Comparison of ENCODE assay signal across 1 cellular context in the genomic region with DNA sequence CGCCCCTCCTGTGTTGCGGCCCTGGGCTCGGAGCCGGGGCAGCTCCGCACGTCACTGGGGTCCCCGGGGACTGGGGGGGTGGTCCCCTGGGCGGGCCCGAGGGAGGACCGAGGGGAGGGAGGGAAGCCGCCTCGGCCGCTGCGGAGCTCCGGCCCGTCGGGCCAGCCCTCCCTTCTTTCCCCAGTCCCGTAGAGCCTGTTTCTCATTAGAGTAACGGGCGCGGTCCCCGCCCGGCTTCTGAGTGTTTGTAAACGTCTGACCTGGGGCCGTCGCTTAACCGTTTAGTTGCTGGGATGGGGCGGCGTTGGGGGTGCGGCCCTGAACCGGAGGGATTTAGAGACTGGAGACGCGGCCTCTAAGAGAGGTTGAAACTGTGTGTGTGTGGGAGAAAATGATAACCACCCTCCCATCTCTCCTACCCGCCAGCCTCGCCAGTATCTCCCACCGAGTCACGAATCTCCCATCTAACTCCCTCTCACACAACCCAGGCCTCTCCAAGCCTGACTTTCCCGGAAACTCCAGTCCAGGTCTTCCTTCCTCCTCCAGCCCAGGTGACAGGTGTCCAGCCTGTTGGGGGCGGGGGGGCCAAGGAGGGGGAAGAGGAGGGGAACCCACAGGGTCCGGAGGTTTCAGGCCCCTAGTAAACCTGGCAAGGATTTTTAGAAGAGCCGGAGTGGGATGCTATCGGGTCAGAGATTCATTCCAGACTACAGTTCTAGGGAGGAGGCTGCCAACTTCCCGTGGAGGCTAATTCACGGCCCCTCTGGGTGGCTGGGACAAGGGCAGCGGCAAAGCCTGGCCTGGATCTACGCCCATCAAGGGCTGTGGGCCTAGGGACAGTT.
TF ChIP-seq lines count a peak whose summit lies in the region.

No MANE protein-coding gene starts in this region.

TF ChIP-seq in HepG2, 621 proteins besides CTCF, POLR2A, EP300 and RAD21 (continued from another document and continues in another):
- TF ChIP-seq GATA4 (IDR thresholded peaks at IDR 0.05; ENCODE audit: borderline replicate concordance, low read depth): no peak
- TF ChIP-seq ISL2 (CRISPR knock-in tag; IDR thresholded peaks at IDR 0.05): 0 out of 2 replicates have a peak, but pooled peaks have one; percentile 28
- 0 out of 2 replicates have a peak, but pooled peaks have one; percentile 46 for TF ChIP-seq ZNF205 (CRISPR knock-in tag; IDR thresholded peaks at IDR 0.05)
- TF ChIP-seq, protein P1, sequence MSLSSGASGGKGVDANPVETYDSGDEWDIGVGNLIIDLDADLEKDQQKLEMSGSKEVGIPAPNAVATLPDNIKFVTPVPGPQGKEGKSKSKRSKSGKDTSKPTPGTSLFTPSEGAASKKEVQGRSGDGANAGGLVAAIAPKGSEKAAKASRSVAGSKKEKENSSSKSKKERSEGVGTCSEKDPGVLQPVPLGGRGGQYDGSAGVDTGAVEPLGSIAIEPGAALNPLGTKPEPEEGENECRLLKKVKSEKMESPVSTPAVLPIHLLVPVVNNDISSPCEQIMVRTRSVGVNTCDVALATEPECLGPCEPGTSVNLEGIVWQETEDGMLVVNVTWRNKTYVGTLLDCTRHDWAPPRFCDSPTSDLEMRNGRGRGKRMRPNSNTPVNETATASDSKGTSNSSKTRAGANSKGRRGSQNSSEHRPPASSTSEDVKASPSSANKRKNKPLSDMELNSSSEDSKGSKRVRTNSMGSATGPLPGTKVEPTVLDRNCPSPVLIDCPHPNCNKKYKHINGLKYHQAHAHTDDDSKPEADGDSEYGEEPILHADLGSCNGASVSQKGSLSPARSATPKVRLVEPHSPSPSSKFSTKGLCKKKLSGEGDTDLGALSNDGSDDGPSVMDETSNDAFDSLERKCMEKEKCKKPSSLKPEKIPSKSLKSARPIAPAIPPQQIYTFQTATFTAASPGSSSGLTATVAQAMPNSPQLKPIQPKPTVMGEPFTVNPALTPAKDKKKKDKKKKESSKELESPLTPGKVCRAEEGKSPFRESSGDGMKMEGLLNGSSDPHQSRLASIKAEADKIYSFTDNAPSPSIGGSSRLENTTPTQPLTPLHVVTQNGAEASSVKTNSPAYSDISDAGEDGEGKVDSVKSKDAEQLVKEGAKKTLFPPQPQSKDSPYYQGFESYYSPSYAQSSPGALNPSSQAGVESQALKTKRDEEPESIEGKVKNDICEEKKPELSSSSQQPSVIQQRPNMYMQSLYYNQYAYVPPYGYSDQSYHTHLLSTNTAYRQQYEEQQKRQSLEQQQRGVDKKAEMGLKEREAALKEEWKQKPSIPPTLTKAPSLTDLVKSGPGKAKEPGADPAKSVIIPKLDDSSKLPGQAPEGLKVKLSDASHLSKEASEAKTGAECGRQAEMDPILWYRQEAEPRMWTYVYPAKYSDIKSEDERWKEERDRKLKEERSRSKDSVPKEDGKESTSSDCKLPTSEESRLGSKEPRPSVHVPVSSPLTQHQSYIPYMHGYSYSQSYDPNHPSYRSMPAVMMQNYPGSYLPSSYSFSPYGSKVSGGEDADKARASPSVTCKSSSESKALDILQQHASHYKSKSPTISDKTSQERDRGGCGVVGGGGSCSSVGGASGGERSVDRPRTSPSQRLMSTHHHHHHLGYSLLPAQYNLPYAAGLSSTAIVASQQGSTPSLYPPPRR (CRISPR knock-in tag; IDR thresholded peaks at IDR 0.05; ENCODE audit: borderline replicate concordance): no peak
- peak; percentile 92 for TF ChIP-seq ZFX (CRISPR knock-in tag; IDR thresholded peaks at IDR 0.05; ENCODE audit: low read depth)
- no peak for TF ChIP-seq ZNF17 (CRISPR knock-in tag; IDR thresholded peaks at IDR 0.05)
- no peak for TF ChIP-seq ZNF180 (CRISPR knock-in tag; IDR thresholded peaks at IDR 0.05; ENCODE audit: borderline replicate concordance, low read depth)
- TF ChIP-seq ZNF777 (CRISPR knock-in tag; IDR thresholded peaks at IDR 0.05): peak; percentile 90
- 0 out of 2 replicates have a peak, but pooled peaks have one; percentile 18 for TF ChIP-seq MEIS2 (CRISPR knock-in tag; IDR thresholded peaks at IDR 0.05)
- TF ChIP-seq ELF3 (CRISPR knock-in tag; IDR thresholded peaks at IDR 0.05): peak; percentile 37
- TF ChIP-seq, protein P2, sequence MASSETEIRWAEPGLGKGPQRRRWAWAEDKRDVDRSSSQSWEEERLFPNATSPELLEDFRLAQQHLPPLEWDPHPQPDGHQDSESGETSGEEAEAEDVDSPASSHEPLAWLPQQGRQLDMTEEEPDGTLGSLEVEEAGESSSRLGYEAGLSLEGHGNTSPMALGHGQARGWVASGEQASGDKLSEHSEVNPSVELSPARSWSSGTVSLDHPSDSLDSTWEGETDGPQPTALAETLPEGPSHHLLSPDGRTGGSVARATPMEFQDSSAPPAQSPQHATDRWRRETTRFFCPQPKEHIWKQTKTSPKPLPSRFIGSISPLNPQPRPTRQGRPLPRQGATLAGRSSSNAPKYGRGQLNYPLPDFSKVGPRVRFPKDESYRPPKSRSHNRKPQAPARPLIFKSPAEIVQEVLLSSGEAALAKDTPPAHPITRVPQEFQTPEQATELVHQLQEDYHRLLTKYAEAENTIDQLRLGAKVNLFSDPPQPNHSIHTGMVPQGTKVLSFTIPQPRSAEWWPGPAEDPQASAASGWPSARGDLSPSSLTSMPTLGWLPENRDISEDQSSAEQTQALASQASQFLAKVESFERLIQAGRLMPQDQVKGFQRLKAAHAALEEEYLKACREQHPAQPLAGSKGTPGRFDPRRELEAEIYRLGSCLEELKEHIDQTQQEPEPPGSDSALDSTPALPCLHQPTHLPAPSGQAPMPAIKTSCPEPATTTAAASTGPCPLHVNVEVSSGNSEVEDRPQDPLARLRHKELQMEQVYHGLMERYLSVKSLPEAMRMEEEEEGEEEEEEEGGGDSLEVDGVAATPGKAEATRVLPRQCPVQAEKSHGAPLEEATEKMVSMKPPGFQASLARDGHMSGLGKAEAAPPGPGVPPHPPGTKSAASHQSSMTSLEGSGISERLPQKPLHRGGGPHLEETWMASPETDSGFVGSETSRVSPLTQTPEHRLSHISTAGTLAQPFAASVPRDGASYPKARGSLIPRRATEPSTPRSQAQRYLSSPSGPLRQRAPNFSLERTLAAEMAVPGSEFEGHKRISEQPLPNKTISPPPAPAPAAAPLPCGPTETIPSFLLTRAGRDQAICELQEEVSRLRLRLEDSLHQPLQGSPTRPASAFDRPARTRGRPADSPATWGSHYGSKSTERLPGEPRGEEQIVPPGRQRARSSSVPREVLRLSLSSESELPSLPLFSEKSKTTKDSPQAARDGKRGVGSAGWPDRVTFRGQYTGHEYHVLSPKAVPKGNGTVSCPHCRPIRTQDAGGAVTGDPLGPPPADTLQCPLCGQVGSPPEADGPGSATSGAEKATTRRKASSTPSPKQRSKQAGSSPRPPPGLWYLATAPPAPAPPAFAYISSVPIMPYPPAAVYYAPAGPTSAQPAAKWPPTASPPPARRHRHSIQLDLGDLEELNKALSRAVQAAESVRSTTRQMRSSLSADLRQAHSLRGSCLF (CRISPR knock-in tag; IDR thresholded peaks at IDR 0.05; ENCODE audit: borderline replicate concordance): no peak
- no peak; the same call in 1 of the 2 replicates for TF ChIP-seq ZNF484 (CRISPR knock-in tag; IDR thresholded peaks at IDR 0.05; ENCODE audit: borderline replicate concordance, low read depth)
- no peak for TF ChIP-seq XBP1 (CRISPR knock-in tag; IDR thresholded peaks at IDR 0.05)
- TF ChIP-seq FOSL2 (CRISPR knock-in tag; IDR thresholded peaks at IDR 0.05): peak; percentile 31; the same call in 1 of the 2 replicates
- TF ChIP-seq TAF1 (CRISPR knock-in tag; IDR thresholded peaks at IDR 0.05): no peak
- 0 out of 2 replicates have a peak, but pooled peaks have one; percentile 6 for TF ChIP-seq ZSCAN9 (CRISPR knock-in tag; IDR thresholded peaks at IDR 0.05; ENCODE audit: borderline replicate concordance)
- no peak for TF ChIP-seq ZNF790 (CRISPR knock-in tag; IDR thresholded peaks at IDR 0.05; ENCODE audit: borderline replicate concordance)
- TF ChIP-seq, protein P3, sequence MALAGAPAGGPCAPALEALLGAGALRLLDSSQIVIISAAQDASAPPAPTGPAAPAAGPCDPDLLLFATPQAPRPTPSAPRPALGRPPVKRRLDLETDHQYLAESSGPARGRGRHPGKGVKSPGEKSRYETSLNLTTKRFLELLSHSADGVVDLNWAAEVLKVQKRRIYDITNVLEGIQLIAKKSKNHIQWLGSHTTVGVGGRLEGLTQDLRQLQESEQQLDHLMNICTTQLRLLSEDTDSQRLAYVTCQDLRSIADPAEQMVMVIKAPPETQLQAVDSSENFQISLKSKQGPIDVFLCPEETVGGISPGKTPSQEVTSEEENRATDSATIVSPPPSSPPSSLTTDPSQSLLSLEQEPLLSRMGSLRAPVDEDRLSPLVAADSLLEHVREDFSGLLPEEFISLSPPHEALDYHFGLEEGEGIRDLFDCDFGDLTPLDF (CRISPR knock-in tag; IDR thresholded peaks at IDR 0.05): no peak
- TF ChIP-seq, protein P4, sequence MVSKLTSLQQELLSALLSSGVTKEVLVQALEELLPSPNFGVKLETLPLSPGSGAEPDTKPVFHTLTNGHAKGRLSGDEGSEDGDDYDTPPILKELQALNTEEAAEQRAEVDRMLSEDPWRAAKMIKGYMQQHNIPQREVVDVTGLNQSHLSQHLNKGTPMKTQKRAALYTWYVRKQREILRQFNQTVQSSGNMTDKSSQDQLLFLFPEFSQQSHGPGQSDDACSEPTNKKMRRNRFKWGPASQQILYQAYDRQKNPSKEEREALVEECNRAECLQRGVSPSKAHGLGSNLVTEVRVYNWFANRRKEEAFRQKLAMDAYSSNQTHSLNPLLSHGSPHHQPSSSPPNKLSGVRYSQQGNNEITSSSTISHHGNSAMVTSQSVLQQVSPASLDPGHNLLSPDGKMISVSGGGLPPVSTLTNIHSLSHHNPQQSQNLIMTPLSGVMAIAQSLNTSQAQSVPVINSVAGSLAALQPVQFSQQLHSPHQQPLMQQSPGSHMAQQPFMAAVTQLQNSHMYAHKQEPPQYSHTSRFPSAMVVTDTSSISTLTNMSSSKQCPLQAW (CRISPR knock-in tag; IDR thresholded peaks at IDR 0.05): peak; percentile 83
- TF ChIP-seq, protein P5, sequence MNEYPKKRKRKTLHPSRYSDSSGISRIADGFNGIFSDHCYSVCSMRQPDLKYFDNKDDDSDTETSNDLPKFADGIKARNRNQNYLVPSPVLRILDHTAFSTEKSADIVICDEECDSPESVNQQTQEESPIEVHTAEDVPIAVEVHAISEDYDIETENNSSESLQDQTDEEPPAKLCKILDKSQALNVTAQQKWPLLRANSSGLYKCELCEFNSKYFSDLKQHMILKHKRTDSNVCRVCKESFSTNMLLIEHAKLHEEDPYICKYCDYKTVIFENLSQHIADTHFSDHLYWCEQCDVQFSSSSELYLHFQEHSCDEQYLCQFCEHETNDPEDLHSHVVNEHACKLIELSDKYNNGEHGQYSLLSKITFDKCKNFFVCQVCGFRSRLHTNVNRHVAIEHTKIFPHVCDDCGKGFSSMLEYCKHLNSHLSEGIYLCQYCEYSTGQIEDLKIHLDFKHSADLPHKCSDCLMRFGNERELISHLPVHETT (CRISPR knock-in tag; conservative IDR thresholded peaks at IDR 0.05): peak; percentile 36
- TF ChIP-seq YY1 (IDR thresholded peaks at IDR 0.05; ENCODE audit: insufficient read depth, insufficient replicate concordance, low read depth, low read length): peak; percentile 65
- peak; percentile 34 for TF ChIP-seq GPN1 (CRISPR knock-in tag; IDR thresholded peaks at IDR 0.05; ENCODE audit: borderline replicate concordance)
- TF ChIP-seq, protein P6, sequence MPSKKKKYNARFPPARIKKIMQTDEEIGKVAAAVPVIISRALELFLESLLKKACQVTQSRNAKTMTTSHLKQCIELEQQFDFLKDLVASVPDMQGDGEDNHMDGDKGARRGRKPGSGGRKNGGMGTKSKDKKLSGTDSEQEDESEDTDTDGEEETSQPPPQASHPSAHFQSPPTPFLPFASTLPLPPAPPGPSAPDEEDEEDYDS (CRISPR knock-in tag; IDR thresholded peaks at IDR 0.05): no peak
- no peak for TF ChIP-seq SRSF1 (optimal IDR thresholded peaks at IDR 0.05; ENCODE audit: low read depth, low read length)
- TF ChIP-seq ZNF24 (IDR thresholded peaks at IDR 0.05): no peak
- no peak; the same call in 1 of the 2 replicates for TF ChIP-seq EHMT2 (IDR thresholded peaks at IDR 0.05; ENCODE audit: borderline replicate concordance, low read depth, low read length)
- TF ChIP-seq GATAD2A (CRISPR knock-in tag; IDR thresholded peaks at IDR 0.05): peak; percentile 64; the same call in 1 of the 2 replicates
- TF ChIP-seq ZNF720 (CRISPR knock-in tag; IDR thresholded peaks at IDR 0.05): no peak
- TF ChIP-seq, protein P7, sequence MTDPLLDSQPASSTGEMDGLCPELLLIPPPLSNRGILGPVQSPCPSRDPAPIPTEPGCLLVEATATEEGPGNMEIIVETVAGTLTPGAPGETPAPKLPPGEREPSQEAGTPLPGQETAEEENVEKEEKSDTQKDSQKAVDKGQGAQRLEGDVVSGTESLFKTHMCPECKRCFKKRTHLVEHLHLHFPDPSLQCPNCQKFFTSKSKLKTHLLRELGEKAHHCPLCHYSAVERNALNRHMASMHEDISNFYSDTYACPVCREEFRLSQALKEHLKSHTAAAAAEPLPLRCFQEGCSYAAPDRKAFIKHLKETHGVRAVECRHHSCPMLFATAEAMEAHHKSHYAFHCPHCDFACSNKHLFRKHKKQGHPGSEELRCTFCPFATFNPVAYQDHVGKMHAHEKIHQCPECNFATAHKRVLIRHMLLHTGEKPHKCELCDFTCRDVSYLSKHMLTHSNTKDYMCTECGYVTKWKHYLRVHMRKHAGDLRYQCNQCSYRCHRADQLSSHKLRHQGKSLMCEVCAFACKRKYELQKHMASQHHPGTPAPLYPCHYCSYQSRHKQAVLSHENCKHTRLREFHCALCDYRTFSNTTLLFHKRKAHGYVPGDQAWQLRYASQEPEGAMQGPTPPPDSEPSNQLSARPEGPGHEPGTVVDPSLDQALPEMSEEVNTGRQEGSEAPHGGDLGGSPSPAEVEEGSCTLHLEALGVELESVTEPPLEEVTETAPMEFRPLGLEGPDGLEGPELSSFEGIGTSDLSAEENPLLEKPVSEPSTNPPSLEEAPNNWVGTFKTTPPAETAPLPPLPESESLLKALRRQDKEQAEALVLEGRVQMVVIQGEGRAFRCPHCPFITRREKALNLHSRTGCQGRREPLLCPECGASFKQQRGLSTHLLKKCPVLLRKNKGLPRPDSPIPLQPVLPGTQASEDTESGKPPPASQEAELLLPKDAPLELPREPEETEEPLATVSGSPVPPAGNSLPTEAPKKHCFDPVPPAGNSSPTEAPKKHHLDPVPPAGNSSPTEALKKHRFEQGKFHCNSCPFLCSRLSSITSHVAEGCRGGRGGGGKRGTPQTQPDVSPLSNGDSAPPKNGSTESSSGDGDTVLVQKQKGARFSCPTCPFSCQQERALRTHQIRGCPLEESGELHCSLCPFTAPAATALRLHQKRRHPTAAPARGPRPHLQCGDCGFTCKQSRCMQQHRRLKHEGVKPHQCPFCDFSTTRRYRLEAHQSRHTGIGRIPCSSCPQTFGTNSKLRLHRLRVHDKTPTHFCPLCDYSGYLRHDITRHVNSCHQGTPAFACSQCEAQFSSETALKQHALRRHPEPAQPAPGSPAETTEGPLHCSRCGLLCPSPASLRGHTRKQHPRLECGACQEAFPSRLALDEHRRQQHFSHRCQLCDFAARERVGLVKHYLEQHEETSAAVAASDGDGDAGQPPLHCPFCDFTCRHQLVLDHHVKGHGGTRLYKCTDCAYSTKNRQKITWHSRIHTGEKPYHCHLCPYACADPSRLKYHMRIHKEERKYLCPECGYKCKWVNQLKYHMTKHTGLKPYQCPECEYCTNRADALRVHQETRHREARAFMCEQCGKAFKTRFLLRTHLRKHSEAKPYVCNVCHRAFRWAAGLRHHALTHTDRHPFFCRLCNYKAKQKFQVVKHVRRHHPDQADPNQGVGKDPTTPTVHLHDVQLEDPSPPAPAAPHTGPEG (CRISPR knock-in tag; IDR thresholded peaks at IDR 0.05): 0 out of 2 replicates have a peak, but pooled peaks have one; percentile 54
- TF ChIP-seq, protein P8, sequence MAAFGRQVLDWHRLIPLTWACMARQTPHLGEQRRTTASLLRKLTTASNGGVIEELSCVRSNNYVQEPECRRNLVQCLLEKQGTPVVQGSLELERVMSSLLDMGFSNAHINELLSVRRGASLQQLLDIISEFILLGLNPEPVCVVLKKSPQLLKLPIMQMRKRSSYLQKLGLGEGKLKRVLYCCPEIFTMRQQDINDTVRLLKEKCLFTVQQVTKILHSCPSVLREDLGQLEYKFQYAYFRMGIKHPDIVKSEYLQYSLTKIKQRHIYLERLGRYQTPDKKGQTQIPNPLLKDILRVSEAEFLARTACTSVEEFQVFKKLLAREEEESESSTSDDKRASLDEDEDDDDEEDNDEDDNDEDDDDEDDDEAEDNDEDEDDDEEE (CRISPR knock-in tag; IDR thresholded peaks at IDR 0.05): peak; percentile 67; the same call in 1 of the 2 replicates
